Comparison of ENCODE assay signal across 8 cellular contexts in the genomic region with DNA sequence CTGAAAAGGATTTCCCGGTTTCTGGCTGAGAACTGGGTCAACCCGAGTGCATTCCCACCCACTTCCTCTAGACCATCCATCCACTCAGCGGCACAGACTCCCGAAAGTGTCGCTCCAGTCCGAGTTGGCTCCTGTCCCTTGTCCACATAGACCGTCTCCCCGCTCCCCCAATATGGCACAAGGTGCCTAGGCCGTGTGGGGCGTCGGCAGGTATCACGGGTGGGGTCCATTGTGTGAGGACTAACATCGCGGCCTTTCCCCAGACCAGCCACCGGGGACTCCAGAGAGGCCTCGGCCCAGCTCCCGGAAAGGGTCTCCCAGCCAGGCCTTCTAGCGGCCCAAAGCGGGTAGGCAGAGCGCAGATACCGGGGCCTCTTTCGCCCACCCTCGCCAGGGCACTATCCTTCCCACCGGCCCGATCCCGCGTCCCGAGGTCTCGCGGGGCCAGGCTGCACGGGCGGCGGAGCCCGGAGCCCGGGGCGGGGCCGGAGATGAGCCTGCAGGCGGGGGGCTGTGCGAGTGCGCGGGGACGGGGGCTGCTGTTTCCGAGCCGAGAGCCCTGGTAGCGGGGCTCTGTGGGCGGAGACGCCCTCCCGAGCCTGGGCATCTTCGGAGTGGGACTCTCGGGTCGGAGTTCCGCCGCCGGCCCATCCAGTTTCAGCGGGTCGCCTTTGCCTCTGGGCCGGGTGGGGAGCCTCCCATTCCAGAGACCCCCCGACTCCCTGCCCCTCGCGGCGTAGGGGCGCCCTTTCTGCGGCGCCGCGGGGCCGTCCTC. TPM values are rescaled to one million over a fixed set of nuclear protein-coding genes. Genes with fewer than 3 reads are reported as not detected.
A peak's percentile ranks its signal among the peaks of the same experiment; 100 is the strongest.
DNase-seq lines count a peak whose midpoint lies in the region; ATAC-seq, FAIRE-seq and TF ChIP-seq lines count a peak whose summit lies in the region.

No MANE protein-coding gene starts in this region.

- H3K9me3 ChIP-seq in HUES64 (ENCODE audit: insufficient read depth, low read depth, low read length): no peaks in the 10 kb centered on the region
- no peaks in the 10 kb centered on the region for H3K9me3 ChIP-seq in Peyer's patch
- H3K9me3 ChIP-seq in neuron (ENCODE audit: low read length): no peaks in the 10 kb centered on the region
- H3K9me3 ChIP-seq in vagina: no peaks in the 10 kb centered on the region

- H3K27me3 ChIP-seq in HUES64 (ENCODE audit: insufficient read depth, low read length) (no peaks in the 10 kb centered on the region), Peyer's patch (no peaks in the 10 kb centered on the region), neuron (ENCODE audit: insufficient read depth, low read length) (no peaks in the 10 kb centered on the region), vagina (no peaks in the 10 kb centered on the region)

- H3K4me3 Mint-ChIP-seq in activated naive CD4-positive, alpha-beta T cell treated with anti-CD3 and anti-CD28 coated beads, Interleukin-2, amount 50 U/mL, for 24 hours: peak overlapping the region; percentile 84

- no peak for FAIRE-seq in frontal cortex (lab: Jason Lieb, UNC)

- H3K27me3 Mint-ChIP-seq in activated naive CD4-positive, alpha-beta T cell treated with anti-CD3 and anti-CD28 coated beads, Interleukin-2, amount 50 U/mL, for 24 hours: no peaks in the 10 kb centered on the region

- no peaks in the 10 kb centered on the region for H3K9me3 Mint-ChIP-seq in activated naive CD4-positive, alpha-beta T cell treated with anti-CD3 and anti-CD28 coated beads, Interleukin-2, amount 50 U/mL, for 24 hours

- H3K36me3 Mint-ChIP-seq in activated naive CD4-positive, alpha-beta T cell treated with anti-CD3 and anti-CD28 coated beads, Interleukin-2, amount 50 U/mL, for 24 hours: no peaks in the 10 kb centered on the region

- TF ChIP-seq CTCF in Peyer's patch (IDR thresholded peaks at IDR 0.05): peak in 4 of 6 experiments; percentile 7 to 32 (median 26)
- peak in 2 of 3 experiments; percentile 22 to 23 for TF ChIP-seq CTCF in vagina (IDR thresholded peaks at IDR 0.05)

- TF ChIP-seq POLR2A in Peyer's patch (IDR thresholded peaks at IDR 0.05): peak in 1 of 2 donors; percentile 46
- TF ChIP-seq POLR2A in vagina (IDR thresholded peaks at IDR 0.05): peak in 1 of 2 donors; percentile 54

- H3K27ac Mint-ChIP-seq in activated naive CD4-positive, alpha-beta T cell treated with anti-CD3 and anti-CD28 coated beads, Interleukin-2, amount 50 U/mL, for 24 hours: peak overlapping the region; percentile 62

- H3K36me3 ChIP-seq in HUES64 (ENCODE audit: insufficient read depth, low read length): no peaks in the 10 kb centered on the region
- H3K36me3 ChIP-seq in Peyer's patch: no peaks in the 10 kb centered on the region
- H3K36me3 ChIP-seq in neuron (ENCODE audit: insufficient read depth, low read length): peaks cover 11% of the 10 kb centered on the region
- no peaks in the 10 kb centered on the region for H3K36me3 ChIP-seq in vagina

- DNase-seq in Right ventricle myocardium inferior (ENCODE audit: missing footprints) (peak; percentile 82), cardiac septum (ENCODE audit: low spot score) (no peak), Peyer's patch (peak; percentile 34 to 69 (median 65)), frontal cortex (ENCODE audit: low spot score in 2 of 2) (peak; percentile 73 to 81), vagina (ENCODE audit: extremely low spot score in 2 of 2) (no peak)

- 3% methylated on average over 67 of the region's 67 CpGs for WGBS in HUES64

- H3K4me1 Mint-ChIP-seq in activated naive CD4-positive, alpha-beta T cell treated with anti-CD3 and anti-CD28 coated beads, Interleukin-2, amount 50 U/mL, for 24 hours: peaks cover 12% of the 10 kb centered on the region

- intact Hi-C loops in Right ventricle myocardium inferior (cut with DNase I) (loop anchor here (2.0 kb wide), 1 partner anchor 20 kb away; the partner anchor contains the start of gene SERPINH1), cardiac septum (cut with DNase I) (loop anchor here (2.0 kb wide), 1 partner anchor 18 kb away; no protein-coding TSS in a partner anchor), vagina (cut with DNase I) (loop anchor here (5.0 kb wide), 1 partner anchor 36 kb away; no protein-coding TSS in a partner anchor)

- peak overlapping the region; percentile 86 for H3K9ac ChIP-seq in HUES64 (ENCODE audit: low read depth, low read length)

- peaks cover 9% of the 10 kb centered on the region for H3K4me1 ChIP-seq in HUES64 (ENCODE audit: insufficient read depth, low read length)
- H3K4me1 ChIP-seq in Peyer's patch: peaks cover 0 to 16% (median 2%) of the 10 kb centered on the region in 4 donors
- H3K4me1 ChIP-seq in neuron (ENCODE audit: insufficient read depth, low read length): peaks cover 13% of the 10 kb centered on the region
- peaks cover 30% of the 10 kb centered on the region for H3K4me1 ChIP-seq in vagina

- peak overlapping the region; percentile 88 for H3K27ac ChIP-seq in HUES64 (ENCODE audit: low read depth, low read length)
- H3K27ac ChIP-seq in Peyer's patch: peak overlapping the region; percentile 78 to 92 (median 84)
- H3K27ac ChIP-seq in vagina: peak overlapping the region; percentile 99

- peak; percentile 77 for ATAC-seq in Right ventricle myocardium inferior

- H3K4me3 ChIP-seq in HUES64 (ENCODE audit: low read length): peak overlapping the region; percentile 71
- H3K4me3 ChIP-seq in Peyer's patch: peak overlapping the region; percentile 58 to 71 (median 64)
- peak overlapping the region; percentile 53 for H3K4me3 ChIP-seq in neuron (ENCODE audit: low read length)
- H3K4me3 ChIP-seq in vagina: peak overlapping the region; percentile 75

- peak overlapping the region; percentile 60 for H2AFZ ChIP-seq in neuron (ENCODE audit: low read depth, low read length)

RNA-seq across cellular contexts. Expression of gene SERPINH1, which starts 21.1 kb away (rescaled TPM):
- total RNA-seq in Right ventricle myocardium inferior (65.8 TPM), cardiac septum (133 TPM), Peyer's patch (10 to 100 TPM; 35.4 to 50.9 (median 43.4) TPM), frontal cortex (20.0 TPM), vagina (257 TPM)
- 358 TPM for polyA plus RNA-seq in HUES64 (2013, experiment 1 of 2)
- 392 TPM for polyA plus RNA-seq in HUES64 (2013, experiment 2 of 2)

RNA-seq across cellular contexts. Expression of gene GDPD5, which starts 57.4 kb away (rescaled TPM):
- total RNA-seq in Right ventricle myocardium inferior (7.7 TPM), cardiac septum (6.9 TPM), Peyer's patch (10 to 100 TPM in 3 of 4 donors, 1 to 10 TPM in 1; 2.5 to 48.9 (median 22.2) TPM), frontal cortex (12.2 TPM), vagina (36.6 TPM)
- 6.2 TPM for polyA plus RNA-seq in HUES64 (2013, experiment 1 of 2)
- polyA plus RNA-seq in HUES64 (2013, experiment 2 of 2): 5.5 TPM

Comparison
In these comparisons a context has a peak if more than half of its experiments do, and no peak if none do; other contexts are left out.
1. DNase-seq: peak in Right ventricle myocardium inferior (single experiment), Peyer's patch (3 of 3) and frontal cortex (2 of 2); none in cardiac septum (single experiment) and vagina (0 of 2).
2. Peak in every context shown above with its lines, with median percentiles within 50 percentile points of each other: H3K27ac ChIP-seq and H3K4me3 ChIP-seq.